ENCODE assay signal across 10 cellular contexts in the genomic region with DNA sequence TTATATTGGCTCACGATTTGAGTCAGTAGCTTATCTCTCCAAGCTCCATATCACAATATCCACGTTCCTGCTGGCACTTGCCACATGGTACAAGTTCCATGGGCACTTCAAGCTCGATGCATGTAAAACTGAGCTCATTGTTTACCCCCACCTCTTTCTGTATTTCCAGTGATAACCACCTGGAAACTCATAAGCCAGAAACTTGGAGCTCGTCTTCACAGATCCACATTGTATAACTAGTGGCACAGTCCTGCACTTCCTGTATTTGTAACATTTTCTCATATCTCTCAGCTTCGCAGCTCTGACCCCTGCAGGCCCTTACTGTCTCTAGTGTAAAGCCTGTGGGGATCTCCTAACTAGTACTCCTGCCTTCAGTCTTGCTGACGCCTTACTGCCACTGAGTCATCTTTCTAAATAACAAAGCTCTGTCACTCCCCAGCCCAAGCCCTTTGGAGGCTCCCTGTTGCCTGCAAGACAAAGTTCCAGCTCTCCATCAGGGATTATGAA. TPM values are rescaled to one million over a fixed set of nuclear protein-coding genes. Genes with fewer than 3 reads are reported as not detected.
DNase-seq lines count a peak whose midpoint lies in the region; ATAC-seq and TF ChIP-seq lines count a peak whose summit lies in the region.
"Had no signal": no experiment of that assay in that cellular context is flagged by ENCODE, and none has a peak within 500 bp of the region (broad histone marks: within the 10 kb centered on the region; RNA-seq: fewer than 3 reads in every experiment).

No MANE protein-coding gene starts in this region.

- H3K27me3 Mint-ChIP-seq in immature natural killer cell (ENCODE audit: low read depth in 3 of 3), result peaks cover 3 to 10% (median 3%) of the 10 kb centered on the region in 3 donors

- H3K4me3 ChIP-seq in NT2/D1 (ENCODE audit: insufficient read length, low read depth), result no peak overlapping the region
- H3K4me3 ChIP-seq in choroid plexus epithelial cell (ENCODE audit: low read depth, low read length), result no peak overlapping the region

- peaks cover 73% of the 10 kb centered on the region for H3K4me1 Mint-ChIP-seq in stimulated activated effector memory CD8-positive, alpha-beta T cell treated with anti-CD3 and anti-CD28 coated beads, Interleukin-12 subunit alpha, Interleukin-12 subunit beta, amount 100 ng/mL, for 72 hours
- no peaks in the 10 kb centered on the region for H3K4me1 Mint-ChIP-seq in immature natural killer cell

- no peaks in the 10 kb centered on the region for H3K27me3 ChIP-seq in NT2/D1 (ENCODE audit: insufficient read depth, insufficient read length)

- H3K9ac ChIP-seq in NT2/D1 (ENCODE audit: insufficient read length, low read depth), result peak overlapping the region; percentile 4

- peak overlapping the region; percentile 64 for H3K4me3 Mint-ChIP-seq in stimulated activated effector memory CD8-positive, alpha-beta T cell treated with anti-CD3 and anti-CD28 coated beads, Interleukin-12 subunit alpha, Interleukin-12 subunit beta, amount 100 ng/mL, for 72 hours
- no peak overlapping the region for H3K4me3 Mint-ChIP-seq in immature natural killer cell
- H3K4me3 Mint-ChIP-seq: nephron had no signal

- DNase-seq in activated CD8-positive, alpha-beta memory T cell treated with anti-CD3 and anti-CD28 coated beads, Interleukin-2, amount 50 U/mL, for 48 hours, result peak; percentile 56
- DNase-seq in activated CD8-positive, alpha-beta memory T cell treated with anti-CD3 and anti-CD28 coated beads for 24 hours, result no peak
- peak; percentile 86 for DNase-seq in NT2/D1 (ENCODE audit: low read depth, low spot score)
- DNase-seq in choroid plexus epithelial cell (ENCODE audit: low read depth), result peak; percentile 51
- DNase-seq in stimulated activated effector memory CD8-positive, alpha-beta T cell treated with anti-CD3 and anti-CD28 coated beads, Interleukin-12 subunit alpha, Interleukin-12 subunit beta, amount 100 ng/mL, for 72 hours (ENCODE audit: low spot score in 2 of 2), result no peak
- no peak for DNase-seq in immature natural killer cell
- no peak for DNase-seq in T-helper 9 cell
- no peak for DNase-seq in NCI-H2081 (lab: John Stamatoyannopoulos, UW)
- DNase-seq: KG1 had no signal

- H3K36me3 ChIP-seq in NT2/D1 (ENCODE audit: insufficient read depth, insufficient read length, low read length), result peaks cover 5% of the 10 kb centered on the region

- peaks cover 85% of the 10 kb centered on the region for H3K36me3 Mint-ChIP-seq in stimulated activated effector memory CD8-positive, alpha-beta T cell treated with anti-CD3 and anti-CD28 coated beads, Interleukin-12 subunit alpha, Interleukin-12 subunit beta, amount 100 ng/mL, for 72 hours
- peaks cover 0 to 11% (median 4%) of the 10 kb centered on the region in 3 donors for H3K36me3 Mint-ChIP-seq in immature natural killer cell

- H3K27ac Mint-ChIP-seq in stimulated activated effector memory CD8-positive, alpha-beta T cell treated with anti-CD3 and anti-CD28 coated beads, Interleukin-12 subunit alpha, Interleukin-12 subunit beta, amount 100 ng/mL, for 72 hours, result peak overlapping the region; percentile 93
- H3K27ac Mint-ChIP-seq in immature natural killer cell, result peak overlapping the region in 2 of 6 donors; percentile 21 to 36
- H3K27ac Mint-ChIP-seq: nephron had no signal

- H3K9me3 ChIP-seq in NT2/D1 (ENCODE audit: insufficient read depth, low read length), result no peaks in the 10 kb centered on the region

- H3K9me3 Mint-ChIP-seq in stimulated activated effector memory CD8-positive, alpha-beta T cell treated with anti-CD3 and anti-CD28 coated beads, Interleukin-12 subunit alpha, Interleukin-12 subunit beta, amount 100 ng/mL, for 72 hours, result no peaks in the 10 kb centered on the region
- no peaks in the 10 kb centered on the region for H3K9me3 Mint-ChIP-seq in immature natural killer cell
- H3K9me3 Mint-ChIP-seq: nephron had no signal

- ATAC-seq in stimulated activated effector memory CD8-positive, alpha-beta T cell treated with anti-CD3 and anti-CD28 coated beads, Interleukin-12 subunit alpha, Interleukin-12 subunit beta, amount 100 ng/mL, for 72 hours, result peak; percentile 88

- H3K4me1 ChIP-seq in NT2/D1 (ENCODE audit: insufficient read depth, insufficient read length), result peaks cover 22% of the 10 kb centered on the region

- TF ChIP-seq CTCF in choroid plexus epithelial cell (conservative IDR thresholded peaks at IDR 0.05; ENCODE audit: low read depth, low read length), result peak; percentile 29

RNA-seq across cellular contexts. Expression of a gene that starts 6.5 kb away (rescaled TPM):
- under 1 TPM; 0.22 to 0.52 (median 0.32) TPM for polyA plus RNA-seq in immature natural killer cell

RNA-seq across cellular contexts. Expression of a gene that starts 7.4 kb away (rescaled TPM):
- under 1 TPM in 1 of 3 donors, not detected in 2; 0.56 TPM for polyA plus RNA-seq in immature natural killer cell

RNA-seq across cellular contexts. Expression of a gene that starts 14.5 kb away (rescaled TPM):
- 1 to 10 TPM in 2 of 3 donors, under 1 TPM in 1; 0.40 to 1.6 (median 1.4) TPM for polyA plus RNA-seq in immature natural killer cell

RNA-seq across cellular contexts. Expression of a gene that starts 40.9 kb away (rescaled TPM):
- polyA plus RNA-seq in immature natural killer cell, result 1 to 10 TPM in 1 of 3 donors, not detected in 2; 1.3 TPM

RNA-seq across cellular contexts. Expression of a gene that starts 55.8 kb away (rescaled TPM):
- 10 to 100 TPM; 12.0 to 16.1 (median 16.0) TPM for polyA plus RNA-seq in immature natural killer cell

Comparison
In these comparisons a context has a peak if more than half of its experiments do, and no peak if none do; other contexts are left out.
1. DNase-seq: peak in activated CD8-positive, alpha-beta memory T cell treated with anti-CD3 and anti-CD28 coated beads, Interleukin-2, amount 50 U/mL, for 48 hours (single experiment), NT2/D1 (single experiment) and choroid plexus epithelial cell (single experiment); none in activated CD8-positive, alpha-beta memory T cell treated with anti-CD3 and anti-CD28 coated beads for 24 hours (single experiment), stimulated activated effector memory CD8-positive, alpha-beta T cell treated with anti-CD3 and anti-CD28 coated beads, Interleukin-12 subunit alpha, Interleukin-12 subunit beta, amount 100 ng/mL, for 72 hours (0 of 2), immature natural killer cell (0 of 3), T-helper 9 cell (single experiment) and NCI-H2081 (0 of 2).